In the genomic region with DNA sequence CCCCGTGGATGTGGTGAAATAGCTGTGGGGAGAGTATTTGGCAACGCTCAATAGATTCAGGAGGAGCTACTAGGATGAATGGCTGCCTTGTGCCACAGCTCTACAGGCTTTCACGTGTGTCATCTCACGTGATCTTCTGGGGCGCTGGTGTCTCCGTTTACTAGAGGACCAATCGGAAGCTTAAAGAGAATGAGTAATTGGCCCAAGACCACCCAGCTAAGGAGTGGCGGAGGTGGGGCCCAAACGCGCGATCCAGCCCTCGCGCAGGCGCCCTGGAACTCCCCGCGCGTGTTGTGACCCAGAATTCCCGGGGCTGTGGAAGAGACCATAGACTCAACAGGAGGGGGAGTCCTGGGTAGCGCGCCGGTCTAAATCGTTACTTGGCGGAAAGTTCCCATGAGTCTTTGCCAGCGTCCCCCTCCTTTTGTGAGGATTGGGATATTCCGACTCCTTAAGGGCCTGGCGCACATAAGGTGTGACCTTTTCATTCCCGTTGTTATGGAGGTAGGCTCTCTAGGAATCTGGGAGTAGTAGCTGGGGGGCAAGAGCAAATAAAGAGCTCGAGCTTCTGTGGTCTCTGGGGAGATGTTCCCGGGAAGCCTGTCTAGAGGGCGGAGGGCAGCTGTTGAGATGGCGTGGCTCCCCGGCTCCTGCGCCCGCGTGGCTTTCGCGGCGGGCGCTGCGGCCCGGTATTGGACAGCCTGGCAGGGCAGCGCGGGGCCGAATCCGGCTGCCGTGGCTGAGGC, we compare ENCODE assay signal across 8 cellular contexts. TPM values are rescaled to one million over a fixed set of nuclear protein-coding genes. Genes with fewer than 3 reads are reported as not detected.
DNase-seq lines count a peak whose midpoint lies in the region; ATAC-seq and TF ChIP-seq lines count a peak whose summit lies in the region.

No MANE protein-coding gene starts in this region.

- H3K9me3 Mint-ChIP-seq in activated T-cell treated with anti-CD3 and anti-CD28 coated beads, Interleukin-2, amount 50 U/mL, for 72 hours, result no peaks in the 10 kb centered on the region

- H3K9ac ChIP-seq in KMS-11, result peak overlapping the region; percentile 88

- ATAC-seq in GM21786 (IDR thresholded peaks at IDR 0.05; ENCODE audit: unreplicated experiment), result peak; percentile 76
- peak; percentile 90 for ATAC-seq in Panc1
- peak; percentile 88 to 92 for ATAC-seq in activated T-cell treated with anti-CD3 and anti-CD28 coated beads, Interleukin-2, amount 50 U/mL, for 72 hours (replicated peaks in 1 of 2)

- H3K79me2 ChIP-seq in KMS-11 (ENCODE audit: insufficient read depth, low read depth), result peaks cover 34% of the 10 kb centered on the region

- H3K9me3 ChIP-seq in Panc1 (ENCODE audit: control insufficient read depth, insufficient read depth, low read depth, low read length) (no peaks in the 10 kb centered on the region), esophagus squamous epithelium (no peaks in the 10 kb centered on the region), muscle layer of duodenum (ENCODE audit: control insufficient read depth in 1 of 2, low read length in 2 of 2) (no peaks in the 10 kb centered on the region)

- CTCF ChIA-PET in Panc1 (lab: Charles Lee), result interaction anchor here (0.8 to 1.4 kb wide), 2 partner anchors 11 to 23 kb away, joined by 3 to 6 read pairs; partner anchors contain the start of gene TRPV2

- BruUV-seq in Panc1 (replicated peaks; lab: Mats Ljungman, UMichigan), result no TSS peak

- H3K4me3 ChIP-seq in KMS-11 (IDR thresholded peaks at IDR 0.05; ENCODE audit: insufficient read depth, low read depth, low read length) (no peak overlapping the region), Panc1 (ENCODE audit: low read depth in 2 of 2, low read length in 2 of 2) (peak overlapping the region; percentile 98 to 99), esophagus squamous epithelium (peak overlapping the region; percentile 51 to 88 (median 80)), muscle layer of duodenum (ENCODE audit: low read depth in 1 of 2, low read length in 2 of 2) (peak overlapping the region; percentile 86 to 93)

- H3K27ac ChIP-seq in KMS-11 (peak overlapping the region; percentile 68), Panc1 (ENCODE audit: low read length) (peak overlapping the region; percentile 97), esophagus squamous epithelium (peak overlapping the region; percentile 84 to 98 (median 90)), muscle layer of duodenum (ENCODE audit: low read length) (peak overlapping the region; percentile 94)

- H3K4me1 Mint-ChIP-seq in activated T-cell treated with anti-CD3 and anti-CD28 coated beads, Interleukin-2, amount 50 U/mL, for 72 hours (ENCODE audit: low read depth), result peaks cover 66% of the 10 kb centered on the region

- H3K27me3 ChIP-seq in KMS-11 (ENCODE audit: insufficient read depth, low read depth) (no peaks in the 10 kb centered on the region), Panc1 (ENCODE audit: control insufficient read depth, insufficient read depth, low read length) (no peaks in the 10 kb centered on the region), esophagus squamous epithelium (no peaks in the 10 kb centered on the region), muscle layer of duodenum (ENCODE audit: low read depth, low read length) (no peaks in the 10 kb centered on the region)

- peaks cover 24 to 37% of the 10 kb centered on the region in 2 donors for H3K36me3 Mint-ChIP-seq in activated T-cell treated with anti-CD3 and anti-CD28 coated beads, Interleukin-2, amount 50 U/mL, for 72 hours (ENCODE audit: insufficient read depth in 2 of 2)

- in situ Hi-C loops in Panc1 (cut with HindIII; ENCODE audit: low pct_unique_long_range_greater_than_20kb, low sequenced_read_pairs), result no loop called here

- H3K27me3 Mint-ChIP-seq in activated T-cell treated with anti-CD3 and anti-CD28 coated beads, Interleukin-2, amount 50 U/mL, for 72 hours (ENCODE audit: low read depth), result no peaks in the 10 kb centered on the region

- POLR2A ChIA-PET in Panc1 (lab: Charles Lee), result interaction anchor here (0.6 to 1.4 kb wide), 7 partner anchors 23 to 322 kb away, joined by 3 to 10 read pairs (median 5); partner anchors contain the start of genes TRPV2 and UBB

- H3K4me1 ChIP-seq in KMS-11 (ENCODE audit: low read depth, poor library complexity, severe bottlenecking) (peaks cover 18% of the 10 kb centered on the region), Panc1 (ENCODE audit: control insufficient read depth, insufficient read depth, low read length) (peaks cover 31% of the 10 kb centered on the region), esophagus squamous epithelium (peaks cover 26 to 51% (median 40%) of the 10 kb centered on the region in 3 donors), muscle layer of duodenum (ENCODE audit: control insufficient read depth in 1 of 2, insufficient read depth in 2 of 2, low read length in 2 of 2) (peaks cover 8 to 29% of the 10 kb centered on the region in 2 donors)

- peak in 3 of 4 donors; percentile 78 to 83 (median 79) for TF ChIP-seq POLR2A in esophagus squamous epithelium (IDR thresholded peaks at IDR 0.05)

- intact Hi-C loops in Panc1 (cut with micrococcal nuclease; ENCODE audit: unreplicated experiment) (loop anchor here (10.0 kb wide), 1 partner anchor 54 kb away; the partner anchor contains the start of gene UBB), esophagus squamous epithelium (cut with DNase I) (no loop called here)

- H3K36me3 ChIP-seq in KMS-11 (ENCODE audit: insufficient read depth) (peaks cover 7% of the 10 kb centered on the region; the same call in 1 of the 2 replicates), Panc1 (ENCODE audit: control insufficient read depth, insufficient read depth, low read length) (peaks cover 27% of the 10 kb centered on the region), esophagus squamous epithelium (peaks cover 16 to 35% (median 19%) of the 10 kb centered on the region in 3 donors), muscle layer of duodenum (ENCODE audit: control insufficient read depth in 1 of 2, insufficient read depth in 2 of 2, low read length in 2 of 2) (peaks cover 23 to 26% of the 10 kb centered on the region in 2 donors)

- 0 to 1% methylated on average over 7 to 19 of the region's 46 CpGs for WGBS in esophagus squamous epithelium, 2 donors

- peak overlapping the region; percentile 30; the same call in 1 of the 2 replicates for H2AFZ ChIP-seq in KMS-11 (ENCODE audit: low read depth)

- H4K20me1 ChIP-seq in KMS-11 (ENCODE audit: insufficient read depth), result no peaks in the 10 kb centered on the region

- DNase-seq in DMS79 treated with DMSO at 0.1 percent for 48 hours (lab: John Stamatoyannopoulos, UW), result peak; percentile 93
- peak; percentile 98 for DNase-seq in Panc1 (ENCODE audit: low read depth, low spot score)
- peak; percentile 94 to 95 for DNase-seq in activated T-cell treated with anti-CD3 and anti-CD28 coated beads, Interleukin-2, amount 50 U/mL, for 72 hours
- peak; percentile 78 for DNase-seq in esophagus squamous epithelium (lab: John Stamatoyannopoulos, UW)
- DNase-seq in stimulated activated CD8-positive, alpha-beta memory T cell treated with anti-CD3 and anti-CD28 coated beads, Interleukin-7, amount 100 ng/mL, for 24 hours (ENCODE audit: low read depth), result peak; percentile 87

- peak overlapping the region; percentile 99 for H3K27ac Mint-ChIP-seq in activated T-cell treated with anti-CD3 and anti-CD28 coated beads, Interleukin-2, amount 50 U/mL, for 72 hours

- TF ChIP-seq CTCF in KMS-11 (conservative IDR thresholded peaks at IDR 0.05; ENCODE audit: low read depth, low read length) (no peak), Panc1 (IDR thresholded peaks at IDR 0.05) (no peak), esophagus squamous epithelium (IDR thresholded peaks at IDR 0.05) (peak in 1 of 6 experiments; percentile 34)

- peak overlapping the region; percentile 91 for H3K4me2 ChIP-seq in KMS-11

- H3K4me3 Mint-ChIP-seq in activated T-cell treated with anti-CD3 and anti-CD28 coated beads, Interleukin-2, amount 50 U/mL, for 72 hours, result peak overlapping the region; percentile 99

RNA-seq across cellular contexts. Expression of gene TRPV2, which starts 23.4 kb away (rescaled TPM):
- total RNA-seq in Panc1 (2021; ENCODE audit: unreplicated experiment), result 34.9 TPM
- 50.8 TPM for polyA plus RNA-seq in Panc1 (2012; ENCODE audit: insufficient read length)
- 10 to 100 TPM; 46.0 to 47.3 TPM for total RNA-seq in activated T-cell treated with anti-CD3 and anti-CD28 coated beads, Interleukin-2, amount 50 U/mL, for 72 hours
- 1 to 10 TPM; 1.7 to 8.4 (median 2.5) TPM for total RNA-seq in esophagus squamous epithelium

RNA-seq across cellular contexts. Expression of gene LRRC75A, which starts 53.3 kb away (rescaled TPM):
- total RNA-seq in Panc1 (2021; ENCODE audit: unreplicated experiment) (1.2 TPM), esophagus squamous epithelium (under 1 TPM in 2 of 4 donors, not detected in 2; 0.11 to 0.38 TPM)
- polyA plus RNA-seq in Panc1 (2012; ENCODE audit: insufficient read length), result 1.3 TPM
- 1 to 10 TPM; 2.6 to 3.4 TPM for total RNA-seq in activated T-cell treated with anti-CD3 and anti-CD28 coated beads, Interleukin-2, amount 50 U/mL, for 72 hours

RNA-seq across cellular contexts. Expression of gene UBB, which starts 57.8 kb away (rescaled TPM):
- total RNA-seq in Panc1 (2021; ENCODE audit: unreplicated experiment), result 1,654 TPM
- polyA plus RNA-seq in Panc1 (2012; ENCODE audit: insufficient read length), result 2,068 TPM
- total RNA-seq in activated T-cell treated with anti-CD3 and anti-CD28 coated beads, Interleukin-2, amount 50 U/mL, for 72 hours, result 1,000 to 10,000 TPM in 1 of 2 donors, 100 to 1,000 TPM in 1; 726 to 1,037 TPM
- total RNA-seq in esophagus squamous epithelium, result 100 to 1,000 TPM; 360 to 590 (median 461) TPM
